22 cellular contexts compared by ENCODE assay signal in genomic region chr5:52952483-52952882, GRCh38. TPM values are rescaled to one million over a fixed set of nuclear protein-coding genes. Genes with fewer than 3 reads are reported as not detected.
"Had no signal": no experiment of that assay in that cellular context is flagged by ENCODE, and none has a peak within 500 bp of the region (broad histone marks: within the 10 kb centered on the region; RNA-seq: fewer than 3 reads in every experiment).

No MANE protein-coding gene starts in this region.

- FAIRE-seq: keratinocyte had no signal

- DNase-seq: colonic mucosa; effector CD8-positive, alpha-beta T cell; endodermal cell; erythroblast; esophagus squamous epithelium; foreskin melanocyte; hypothalamus; immature natural killer cell; natural killer cell; occipital lobe; ovary; sigmoid colon; spleen; stimulated activated CD4-positive, alpha-beta T cell treated with anti-CD3 and anti-CD28 coated beads, Interleukin-4, amount 100 ng/mL, for 4 hours; stimulated activated naive CD8-positive, alpha-beta T cell treated with anti-CD3 and anti-CD28 coated beads, Interleukin-15, Interleukin-2, amounts not matched to agents 100 U/mL and 50 U/mL, for 24 hours; substantia nigra; testis; tibial artery had no signal

- ATAC-seq: left lobe of liver; natural killer cell; stimulated activated memory B cell treated with anti-CD40 and anti-IgM and Interleukin-4, amounts not matched to agents 10 μg/mL and 1 μg/mL and 100 μg/mL, for 72 hours; stimulated activated naive CD8-positive, alpha-beta T cell treated with anti-CD3 and anti-CD28 coated beads, Interleukin-15, Interleukin-2, amounts not matched to agents 100 U/mL and 50 U/mL, for 24 hours had no signal

- H3K27ac ChIP-seq: colonic mucosa, esophagus squamous epithelium, ovary, spleen, testis, tibial artery had no signal

- H3K27me3 ChIP-seq: colonic mucosa, esophagus squamous epithelium, ovary, sigmoid colon, spleen, testis, tibial artery had no signal

- H3K4me3 ChIP-seq: colonic mucosa, esophagus squamous epithelium, lung, ovary, sigmoid colon, spleen, testis, tibial artery had no signal

- H3K9me3 ChIP-seq: colonic mucosa, esophagus squamous epithelium, ovary, sigmoid colon, spleen, testis, tibial artery had no signal

- H3K36me3 ChIP-seq: colonic mucosa, esophagus squamous epithelium, ovary had no signal

- H3K4me1 ChIP-seq: colonic mucosa, testis had no signal

RNA-seq across cellular contexts. Expression of gene ITGA2, which starts 36.7 kb away (rescaled TPM):
- polyA plus RNA-seq: immature natural killer cell had no signal
